Comparison of ENCODE assay signal across 24 cellular contexts in the genomic region with DNA sequence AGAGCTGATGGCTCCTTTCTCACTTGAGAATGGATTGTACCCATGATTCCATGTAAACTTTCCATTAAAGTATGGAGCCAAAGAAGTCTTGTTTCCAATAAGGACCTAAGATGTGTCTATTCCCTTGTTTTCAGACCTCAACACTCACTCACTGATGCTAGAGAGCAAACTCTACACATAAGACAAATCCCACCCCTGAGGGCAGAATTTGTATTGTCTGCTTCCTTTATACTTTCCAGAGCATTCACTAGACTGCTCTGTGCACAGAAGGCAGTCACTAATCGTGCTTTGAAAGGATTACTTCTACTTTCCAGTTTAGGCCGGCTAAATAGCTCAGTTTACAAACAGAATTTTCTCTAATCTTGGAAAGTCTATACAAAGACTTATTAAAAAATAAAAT. TPM values are rescaled to one million over a fixed set of nuclear protein-coding genes. Genes with fewer than 3 reads are reported as not detected.
DNase-seq lines count a peak whose midpoint lies in the region; ATAC-seq and TF ChIP-seq lines count a peak whose summit lies in the region.
"Had no signal": no experiment of that assay in that cellular context is flagged by ENCODE, and none has a peak within 500 bp of the region (broad histone marks: within the 10 kb centered on the region; RNA-seq: fewer than 3 reads in every experiment).

No MANE protein-coding gene starts in this region.

- peaks cover 35% of the 10 kb centered on the region for H3K36me3 Mint-ChIP-seq in CD4-positive, CD25-positive, alpha-beta regulatory T cell
- peaks cover 14% of the 10 kb centered on the region for H3K36me3 Mint-ChIP-seq in chondrocyte (ENCODE audit: low read depth)

- H3K9me3 ChIP-seq in CD4-positive, CD25-positive, alpha-beta regulatory T cell (ENCODE audit: control insufficient read depth in 2 of 2, low read length in 2 of 2), result no peaks in the 10 kb centered on the region
- H3K9me3 ChIP-seq in HAP-1, result no peaks in the 10 kb centered on the region
- H3K9me3 ChIP-seq: A549 had no signal

- H3K27me3 ChIP-seq in CD4-positive, CD25-positive, alpha-beta regulatory T cell (ENCODE audit: control insufficient read depth, insufficient read depth, low read length), result no peaks in the 10 kb centered on the region
- H3K27me3 ChIP-seq in HAP-1 (ENCODE audit: low read depth), result no peaks in the 10 kb centered on the region

- H3K27ac Mint-ChIP-seq in CD4-positive, CD25-positive, alpha-beta regulatory T cell, result peak overlapping the region in 2 of 3 donors; percentile 3 to 43
- peak overlapping the region; percentile 27 for H3K27ac Mint-ChIP-seq in chondrocyte (ENCODE audit: unreplicated experiment)
- H3K27ac Mint-ChIP-seq: GM23338, HFFc6 had no signal

- no peak overlapping the region for H3K4me3 Mint-ChIP-seq in CD4-positive, CD25-positive, alpha-beta regulatory T cell
- H3K4me3 Mint-ChIP-seq in chondrocyte (ENCODE audit: unreplicated experiment), result no peak overlapping the region
- H3K4me3 Mint-ChIP-seq: GM23338, HFFc6 had no signal

- peaks cover 47% of the 10 kb centered on the region for H3K36me3 ChIP-seq in CD4-positive, CD25-positive, alpha-beta regulatory T cell (ENCODE audit: control insufficient read depth, insufficient read depth, low read length)
- peaks cover 17% of the 10 kb centered on the region for H3K36me3 ChIP-seq in HAP-1 (replicated peaks)

- H3K9me3 Mint-ChIP-seq in CD4-positive, CD25-positive, alpha-beta regulatory T cell, result no peaks in the 10 kb centered on the region
- H3K9me3 Mint-ChIP-seq in chondrocyte (ENCODE audit: low read depth), result no peaks in the 10 kb centered on the region
- H3K9me3 Mint-ChIP-seq: CD8-positive, alpha-beta memory T cell; GM23338; HFFc6 had no signal

- in situ Hi-C loops in HAP-1 (cut with MboI; ENCODE audit: low sequenced_read_pairs), result loop anchor here (25.0 kb wide), 1 partner anchor 613 kb away; no protein-coding TSS in a partner anchor

- H3K4me3 ChIP-seq in CD4-positive, CD25-positive, alpha-beta regulatory T cell (ENCODE audit: low read depth, low read length), result no peak overlapping the region
- no peak overlapping the region for H3K4me3 ChIP-seq in HAP-1
- H3K4me3 ChIP-seq: A549, GM23338 had no signal

- peaks cover 18 to 33% (median 19%) of the 10 kb centered on the region in 4 donors for H3K4me1 Mint-ChIP-seq in CD4-positive, CD25-positive, alpha-beta regulatory T cell
- peaks cover 6% of the 10 kb centered on the region for H3K4me1 Mint-ChIP-seq in chondrocyte (ENCODE audit: low read depth)
- H3K4me1 Mint-ChIP-seq: GM23338 had no signal

- peaks cover 6% of the 10 kb centered on the region for H3K4me1 ChIP-seq in CD4-positive, CD25-positive, alpha-beta regulatory T cell (ENCODE audit: control insufficient read depth, insufficient read depth, low read length, poor library complexity, severe bottlenecking)
- peaks cover 5% of the 10 kb centered on the region; the same call in 1 of the 2 replicates for H3K4me1 ChIP-seq in HAP-1
- H3K4me1 ChIP-seq: A549 had no signal

- no peak overlapping the region for H3K27ac ChIP-seq in CD4-positive, CD25-positive, alpha-beta regulatory T cell (ENCODE audit: insufficient read depth, low read length, poor library complexity, severe bottlenecking)
- H3K27ac ChIP-seq: 22Rv1, A549, C4-2B, HL-60 had no signal

- ATAC-seq in CD4-positive, CD25-positive, alpha-beta regulatory T cell (ENCODE audit: low read depth in 2 of 2), result no peak
- ATAC-seq in HG02885 (IDR thresholded peaks at IDR 0.05; ENCODE audit: poor library complexity, unreplicated experiment) (no peak), GM19023 (IDR thresholded peaks at IDR 0.05; ENCODE audit: unreplicated experiment) (no peak), HG02840 (IDR thresholded peaks at IDR 0.05; ENCODE audit: low FRiP score, unreplicated experiment) (no peak)
- ATAC-seq: A549, GM23338, HCT116 had no signal

- H3K27me3 Mint-ChIP-seq in CD4-positive, CD25-positive, alpha-beta regulatory T cell, result no peaks in the 10 kb centered on the region
- no peaks in the 10 kb centered on the region for H3K27me3 Mint-ChIP-seq in chondrocyte (ENCODE audit: low read depth)
- H3K27me3 Mint-ChIP-seq: CD8-positive, alpha-beta memory T cell had no signal

- DNase-seq in NCI-H82 (lab: John Stamatoyannopoulos, UW) (peak; percentile 56), NCI-H82 treated with DMSO at 0.1 percent for 48 hours (lab: John Stamatoyannopoulos, UW; ENCODE audit: unreplicated experiment) (no peak), HAP-1 (ENCODE audit: low spot score in 2 of 2) (peak; percentile 63 to 66), chondrocyte (ENCODE audit: low spot score) (no peak)
- DNase-seq in CD4-positive, CD25-positive, alpha-beta regulatory T cell, result no peak
- DNase-seq: AML-193; CD8-positive, alpha-beta memory T cell; COR-L47; DMS 273 treated with DMSO at 0.1 percent for 48 hours; DMS53; DND-41; EL; HFFc6 had no signal

- no peak for TF ChIP-seq CTCF in chondrocyte (IDR thresholded peaks at IDR 0.05)

RNA-seq across cellular contexts. Expression of a gene that starts 6.4 kb away (rescaled TPM):
- total RNA-seq in CD4-positive, CD25-positive, alpha-beta regulatory T cell, result 37.9 TPM
- 10 to 100 TPM; 34.0 to 38.6 (median 36.4) TPM for polyA plus RNA-seq in CD4-positive, CD25-positive, alpha-beta regulatory T cell
- 8.6 to 11.2 TPM (median 8.9 TPM) in 3 replicates for total RNA-seq in chondrocyte

RNA-seq across cellular contexts. Expression of a gene that starts 6.5 kb away (rescaled TPM):
- total RNA-seq in CD4-positive, CD25-positive, alpha-beta regulatory T cell, result 26.5 TPM
- polyA plus RNA-seq in CD4-positive, CD25-positive, alpha-beta regulatory T cell, result 10 to 100 TPM; 12.8 to 18.1 (median 14.5) TPM
- 13.7 to 21.7 TPM (median 15.5 TPM) in 3 replicates for total RNA-seq in chondrocyte

RNA-seq across cellular contexts. Expression of a gene that starts 12.1 kb away (rescaled TPM):
- total RNA-seq in CD4-positive, CD25-positive, alpha-beta regulatory T cell, result not detected
- polyA plus RNA-seq in CD4-positive, CD25-positive, alpha-beta regulatory T cell, result not detected
- total RNA-seq in chondrocyte, result not detected in 3 replicates
- total RNA-seq: CD8-positive, alpha-beta memory T cell; GM23338; HFFc6; HT1080 had no signal
- polyA plus RNA-seq: A549; BJ; CD8-positive, alpha-beta memory T cell; GM23338 had no signal

RNA-seq across cellular contexts. Expression of a gene that starts 43.5 kb away (rescaled TPM):
- 5.1 TPM for total RNA-seq in CD4-positive, CD25-positive, alpha-beta regulatory T cell
- 1 to 10 TPM; 1.7 to 2.3 (median 2.1) TPM for polyA plus RNA-seq in CD4-positive, CD25-positive, alpha-beta regulatory T cell
- 4.6 to 8.6 TPM (median 7.7 TPM) in 3 replicates for total RNA-seq in chondrocyte

Comparison
In these comparisons a context has a peak if more than half of its experiments do, and no peak if none do; other contexts are left out.
1. DNase-seq: peak in NCI-H82 (single experiment) and HAP-1 (2 of 2); none in NCI-H82 treated with DMSO at 0.1 percent for 48 hours (single experiment), CD4-positive, CD25-positive, alpha-beta regulatory T cell (0 of 3) and chondrocyte (single experiment).